Comparison of ENCODE assay signal across 13 cellular contexts in the genomic region with DNA sequence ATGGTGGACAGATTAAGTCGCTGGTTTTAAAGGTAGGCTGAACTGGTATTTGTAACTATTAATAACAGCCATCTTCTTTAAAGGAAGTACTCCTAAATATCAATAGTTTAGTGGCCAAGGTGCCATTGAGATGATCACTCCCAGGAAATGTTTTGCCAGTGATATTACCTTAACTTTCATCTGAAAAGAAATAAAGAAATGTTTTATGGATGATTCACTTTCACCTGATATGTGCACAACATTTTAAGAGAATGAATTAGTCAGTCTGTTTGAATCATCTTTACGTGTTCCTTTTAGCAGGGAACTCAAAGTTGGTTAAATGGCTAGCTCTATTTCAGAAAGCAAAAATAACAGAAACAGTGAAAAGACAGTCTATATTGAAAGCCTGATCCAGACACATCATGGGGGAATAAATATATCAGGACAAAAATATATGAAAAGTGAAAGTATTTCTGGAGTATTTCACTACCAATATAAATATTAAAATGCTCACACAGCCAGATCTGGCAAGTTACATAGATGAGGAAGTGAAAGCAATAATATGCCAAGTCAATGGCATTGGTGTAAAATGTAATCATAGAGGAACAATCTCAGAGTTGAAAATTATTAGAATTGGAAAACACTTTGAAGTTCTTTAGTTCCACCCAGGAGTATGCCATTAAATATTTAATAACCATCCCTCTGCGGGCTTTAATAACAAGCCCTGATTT. TPM values are rescaled to one million over a fixed set of nuclear protein-coding genes. Genes with fewer than 3 reads are reported as not detected.
A peak's percentile ranks its signal among the peaks of the same experiment; 100 is the strongest.
DNase-seq lines count a peak whose midpoint lies in the region; ATAC-seq and TF ChIP-seq lines count a peak whose summit lies in the region.
"Had no signal": no experiment of that assay in that cellular context is flagged by ENCODE, and none has a peak within 500 bp of the region (broad histone marks: within the 10 kb centered on the region; RNA-seq: fewer than 3 reads in every experiment).

No MANE protein-coding gene starts in this region.

- no peak for TF ChIP-seq CTCF in OCI-LY3 (IDR thresholded peaks at IDR 0.05; ENCODE audit: low read depth, low read length)
- no peak for TF ChIP-seq CTCF in epithelial cell of esophagus (IDR thresholded peaks at IDR 0.05; ENCODE audit: insufficient read depth, low read depth, low read length, missing control alignments)
- TF ChIP-seq CTCF in smooth muscle cell (IDR thresholded peaks at IDR 0.05; ENCODE audit: borderline replicate concordance, insufficient read depth, poor library complexity, severe bottlenecking) = no peak
- TF ChIP-seq CTCF in upper lobe of left lung (IDR thresholded peaks at IDR 0.05) = no peak

- H3K27me3 ChIP-seq in GM23248 (replicated peaks; ENCODE audit: insufficient read depth) = no peaks in the 10 kb centered on the region
- no peaks in the 10 kb centered on the region for H3K27me3 ChIP-seq in OCI-LY3 (ENCODE audit: low read depth, low read length)
- H3K27me3 ChIP-seq in smooth muscle cell (ENCODE audit: low read depth) = no peaks in the 10 kb centered on the region
- no peaks in the 10 kb centered on the region for H3K27me3 ChIP-seq in upper lobe of left lung

- WGBS in GM23248 (ENCODE audit: low coverage in 1 of 2, low lambda C conversion rate in 2 of 2, missing lambda C conversion rate in 2 of 2), 2 experiments = 55 to 61% methylated on average over 3 of the region's 3 CpGs
- WGBS in smooth muscle cell (ENCODE audit: low lambda C conversion rate) = 84% methylated on average over 3 of the region's 3 CpGs
- 66 to 76% methylated on average over 3 of the region's 3 CpGs for WGBS in upper lobe of left lung, 2 donors

- H3K9me2 ChIP-seq in GM23248 (ENCODE audit: insufficient read depth) = no peaks in the 10 kb centered on the region

- in situ Hi-C loops in GM23248 (cut with MboI) = no loop called here

- no peak for ATAC-seq in upper lobe of left lung (ENCODE audit: low FRiP score in 2 of 2)

- H3K9me3 ChIP-seq in GM23248 (ENCODE audit: low read depth) = no peaks in the 10 kb centered on the region
- no peaks in the 10 kb centered on the region for H3K9me3 ChIP-seq in OCI-LY3 (ENCODE audit: insufficient read depth, low read length)
- H3K9me3 ChIP-seq in smooth muscle cell (replicated peaks; ENCODE audit: low read depth) = no peaks in the 10 kb centered on the region
- no peaks in the 10 kb centered on the region for H3K9me3 ChIP-seq in upper lobe of left lung
- H3K9me3 ChIP-seq: spleen had no signal

- H4K20me1 ChIP-seq in GM23248 (ENCODE audit: insufficient read depth) (no peaks in the 10 kb centered on the region), OCI-LY3 (ENCODE audit: insufficient read depth, low read length) (peaks cover 9% of the 10 kb centered on the region; the same call in 1 of the 2 replicates), smooth muscle cell (ENCODE audit: low read depth) (no peaks in the 10 kb centered on the region)

- peaks cover 82% of the 10 kb centered on the region for H3K79me2 ChIP-seq in GM23248 (ENCODE audit: insufficient read depth)
- H3K79me2 ChIP-seq in OCI-LY3 (ENCODE audit: low read length) = peaks cover 44% of the 10 kb centered on the region
- no peaks in the 10 kb centered on the region for H3K79me2 ChIP-seq in smooth muscle cell (ENCODE audit: low read depth)

- H3K4me2 ChIP-seq in GM23248 (ENCODE audit: unreplicated experiment) (peak overlapping the region; percentile 61), OCI-LY3 (ENCODE audit: low read length) (peak overlapping the region; percentile 85), smooth muscle cell (no peak overlapping the region)

- TF ChIP-seq EP300 in upper lobe of left lung (IDR thresholded peaks at IDR 0.05) = no peak

- no peak for TF ChIP-seq POLR2A in upper lobe of left lung (IDR thresholded peaks at IDR 0.05)

- H2AFZ ChIP-seq in GM23248 (no peak overlapping the region), OCI-LY3 (ENCODE audit: low read depth, low read length) (no peak overlapping the region), smooth muscle cell (ENCODE audit: low read depth) (no peak overlapping the region)

- DNase-seq in GM23248 (peak; percentile 75), epithelial cell of esophagus (ENCODE audit: low read depth) (peak; percentile 85), smooth muscle cell (lab: John Stamatoyannopoulos, UW; ENCODE audit: unreplicated experiment) (no peak), upper lobe of left lung (no peak), substantia nigra (lab: John Stamatoyannopoulos, UW) (no peak), NCI-H2227 (lab: John Stamatoyannopoulos, UW; ENCODE audit: unreplicated experiment) (no peak)
- DNase-seq in stimulated activated CD8-positive, alpha-beta memory T cell treated with anti-CD3 and anti-CD28 coated beads, Interleukin-4, amount 100 ng/mL, for 48 hours = no peak
- DNase-seq: activated CD4-positive, CD25-positive, alpha-beta regulatory T cell treated with anti-CD3 and anti-CD28 coated beads, Interleukin-2, amount 50 U/mL, for 72 hours; activated effector memory CD4-positive, alpha-beta T cell treated with Interleukin-2 at 50 U/mL for 16 hours; hippocampal formation; NCI-H1436; spleen had no signal

- H3F3A ChIP-seq in GM23248 (ENCODE audit: insufficient read depth) = peaks cover 63% of the 10 kb centered on the region
- H3F3A ChIP-seq in smooth muscle cell (ENCODE audit: low read depth) = no peaks in the 10 kb centered on the region

- H3K36me3 ChIP-seq in GM23248 (ENCODE audit: low read depth) = peaks cover 11% of the 10 kb centered on the region; the same call in 1 of the 2 replicates
- peaks cover 23% of the 10 kb centered on the region for H3K36me3 ChIP-seq in OCI-LY3 (replicated peaks; ENCODE audit: low read depth, low read length)
- no peaks in the 10 kb centered on the region for H3K36me3 ChIP-seq in smooth muscle cell (ENCODE audit: low read depth)
- H3K36me3 ChIP-seq in upper lobe of left lung = no peaks in the 10 kb centered on the region
- H3K36me3 ChIP-seq: spleen had no signal

- H3K4me3 ChIP-seq in GM23248 (peak overlapping the region; percentile 54), OCI-LY3 (ENCODE audit: low read length) (peak overlapping the region; percentile 66), epithelial cell of esophagus (ENCODE audit: low read length) (no peak overlapping the region), smooth muscle cell (no peak overlapping the region), upper lobe of left lung (no peak overlapping the region)

- H3K9ac ChIP-seq in GM23248 (no peak overlapping the region), OCI-LY3 (ENCODE audit: low read length) (peak overlapping the region; percentile 26; the same call in 1 of the 2 replicates), smooth muscle cell (ENCODE audit: low read depth) (no peak overlapping the region)

- peaks cover 58% of the 10 kb centered on the region for H3K4me1 ChIP-seq in GM23248 (ENCODE audit: insufficient read depth)
- H3K4me1 ChIP-seq in OCI-LY3 (ENCODE audit: low read length) = peaks cover 47% of the 10 kb centered on the region
- H3K4me1 ChIP-seq in smooth muscle cell (ENCODE audit: low read depth) = peaks cover 5% of the 10 kb centered on the region
- H3K4me1 ChIP-seq in upper lobe of left lung = peaks cover 0 to 8% (median 5%) of the 10 kb centered on the region in 4 donors

- H3K27ac ChIP-seq in GM23248 (peak overlapping the region; percentile 51), OCI-LY3 (ENCODE audit: low read length) (peak overlapping the region; percentile 50), smooth muscle cell (ENCODE audit: low read depth) (peak overlapping the region; percentile 48), upper lobe of left lung (no peak overlapping the region), substantia nigra (ENCODE audit: low read depth, low read length, poor library complexity, severe bottlenecking) (no peak overlapping the region)
- H3K27ac ChIP-seq: spleen had no signal

RNA-seq across cellular contexts. Expression of gene MET, which starts 20.8 kb away (rescaled TPM):
- 62.3 and 68.8 TPM in 2 replicates for total RNA-seq in GM23248 (2014; rRNA removed; shearing (Covaris generic))
- 25.3 and 27.6 TPM in 2 replicates for polyA plus RNA-seq in GM23248 (2016; fragmentation: Nextera tagmentation; extraction: Ambion mirVana)
- total RNA-seq in smooth muscle cell = 12.0 and 12.8 TPM in 2 replicates
- polyA plus RNA-seq in smooth muscle cell = 1.2 and 5.2 TPM in 2 replicates
- 100 to 1,000 TPM in 1 of 6 donors, 10 to 100 TPM in 5; 32.4 to 114 (median 82.2) TPM for total RNA-seq in upper lobe of left lung

Comparison
In these comparisons a context has a peak if more than half of its experiments do, and no peak if none do; other contexts are left out.
1. DNase-seq: peak in GM23248 (single experiment) and epithelial cell of esophagus (single experiment); none in smooth muscle cell (single experiment), stimulated activated CD8-positive, alpha-beta memory T cell treated with anti-CD3 and anti-CD28 coated beads, Interleukin-4, amount 100 ng/mL, for 48 hours (single experiment), upper lobe of left lung (0 of 2), substantia nigra (0 of 49) and NCI-H2227 (single experiment).
2. H3K27ac ChIP-seq: peak in GM23248 (single experiment), OCI-LY3 (single experiment) and smooth muscle cell (single experiment); none in upper lobe of left lung (0 of 4) and substantia nigra (single experiment).
3. H3K4me3 ChIP-seq: peak in GM23248 (single experiment) and OCI-LY3 (single experiment); none in epithelial cell of esophagus (single experiment), smooth muscle cell (single experiment) and upper lobe of left lung (0 of 4).